ENCODE assay signal across 10 cellular contexts in genomic region chr18:23735021-23735464, GRCh38.
A peak's percentile ranks its signal among the peaks of the same experiment; 100 is the strongest.
DNase-seq lines count a peak whose midpoint lies in the region; ATAC-seq and FAIRE-seq lines count a peak whose summit lies in the region.
"Had no signal": no experiment of that assay in that cellular context is flagged by ENCODE, and none has a peak within 500 bp of the region (broad histone marks: within the 10 kb centered on the region; RNA-seq: fewer than 3 reads in every experiment).

No MANE protein-coding gene starts in this region.

- FAIRE-seq in RCC 7860 (lab: Jason Lieb, UNC) = peak; percentile 95
- FAIRE-seq: frontal cortex had no signal

- peak; percentile 80 for ATAC-seq in GM18907 (IDR thresholded peaks at IDR 0.05; ENCODE audit: unreplicated experiment)
- peak; percentile 74 for ATAC-seq in HG02642 (IDR thresholded peaks at IDR 0.05; ENCODE audit: poor library complexity, unreplicated experiment)
- ATAC-seq in HG02884 (IDR thresholded peaks at IDR 0.05; ENCODE audit: unreplicated experiment) = no peak

- peak; percentile 90 for DNase-seq in RCC 7860 (ENCODE audit: low spot score)
- DNase-seq in kidney tubule cell (ENCODE audit: low spot score) = peak; percentile 89
- DNase-seq in stimulated activated CD4-positive, alpha-beta T cell treated with anti-CD3 and anti-CD28 coated beads, Interleukin-2, amount 100 ng/mL, for 24 hours = no peak
- no peak for DNase-seq in iPS-NIHi7 (ENCODE audit: extremely low spot score)
- DNase-seq in stimulated activated CD4-positive, alpha-beta T cell treated with anti-CD3 and anti-CD28 coated beads, Interleukin-4, amount 100 ng/mL, for 24 hours = no peak
- DNase-seq: activated effector memory CD4-positive, alpha-beta T cell treated with anti-CD3 and anti-CD28 coated beads, Interleukin-2, amount 50 U/mL, for 16 hours had no signal

Comparison
In these comparisons a context has a peak if more than half of its experiments do, and no peak if none do; other contexts are left out.
1. DNase-seq: peak in RCC 7860 (single experiment) and kidney tubule cell (single experiment); none in stimulated activated CD4-positive, alpha-beta T cell treated with anti-CD3 and anti-CD28 coated beads, Interleukin-2, amount 100 ng/mL, for 24 hours (0 of 2), iPS-NIHi7 (single experiment) and stimulated activated CD4-positive, alpha-beta T cell treated with anti-CD3 and anti-CD28 coated beads, Interleukin-4, amount 100 ng/mL, for 24 hours (single experiment).